In the genomic region with DNA sequence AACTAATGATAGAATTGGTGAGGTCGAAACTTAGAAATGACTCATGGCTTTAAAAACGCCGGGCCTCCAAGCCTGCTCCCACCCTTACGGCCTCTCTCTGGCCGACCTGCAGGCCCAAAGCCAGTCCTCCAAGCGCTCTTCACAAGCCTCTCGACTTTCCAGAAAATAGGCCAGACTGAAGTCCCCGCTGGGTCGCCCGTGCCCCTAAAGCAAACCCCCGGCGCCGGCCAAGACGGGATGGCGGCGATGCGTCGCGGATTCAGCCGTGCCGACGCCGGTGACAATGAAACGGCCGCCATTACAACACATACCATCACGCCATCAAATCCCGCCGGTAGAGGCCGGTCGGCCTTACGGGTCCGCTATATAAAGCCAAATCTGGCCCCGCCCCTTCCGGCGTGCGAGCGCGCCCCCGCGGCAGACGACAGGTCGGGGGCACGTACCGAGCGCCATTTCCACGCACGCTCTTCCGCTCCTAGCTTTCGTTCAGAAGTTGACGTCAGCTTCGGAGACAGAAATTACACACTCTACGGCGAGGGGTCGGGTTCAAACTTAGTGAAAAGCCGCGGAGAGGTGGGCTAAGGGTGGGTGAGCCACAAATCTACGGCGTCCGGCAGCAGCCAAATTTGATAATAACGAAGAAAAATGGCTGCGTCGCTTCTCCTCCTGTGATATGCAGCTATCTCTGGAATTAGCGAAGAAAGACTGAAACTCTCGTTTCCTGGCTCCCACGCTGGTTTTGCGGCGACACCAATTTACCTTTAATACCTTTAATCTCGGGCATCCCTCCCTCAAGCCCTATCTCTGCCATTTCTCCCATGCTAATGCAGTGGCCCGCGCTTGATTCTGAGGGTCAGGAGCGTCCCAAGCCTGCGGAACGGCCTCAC, we compare ENCODE assay signal across 8 cellular contexts. TPM values are rescaled to one million over a fixed set of nuclear protein-coding genes. Genes with fewer than 3 reads are reported as not detected.
A peak's percentile ranks its signal among the peaks of the same experiment; 100 is the strongest.
DNase-seq lines count a peak whose midpoint lies in the region; ATAC-seq, FAIRE-seq and TF ChIP-seq lines count a peak whose summit lies in the region.

Gene RPL3, minus strand, starts transcription at position 340 of the 887 bp plus-strand sequence. Its CDS starts 26 bp downstream, at position 314.

- TF ChIP-seq POLR2A in HepG2 (IDR thresholded peaks at IDR 0.05; ENCODE audit: insufficient read depth in 1 of 2, low read depth in 2 of 2, low read length in 2 of 2) = peak; percentile 99 to 100

- H3K79me2 ChIP-seq in HepG2 (ENCODE audit: insufficient read depth, low read length) = peaks cover 46% of the 10 kb centered on the region

- no peak within 1 kb of the TSS for H2AFZ ChIP-seq in HepG2 (ENCODE audit: low read length)

- no peaks in the 10 kb centered on the region for H3K9me3 ChIP-seq in BLaER1 treated with 17β-estradiol and CSF1 and Interleukin-3, amounts not matched to agents 10 nM and 100 nM (replicated peaks in 1 of 11)
- H3K9me3 ChIP-seq in HepG2 (ENCODE audit: low read length) = no peaks in the 10 kb centered on the region

- TF ChIP-seq EP300 in HepG2 (IDR thresholded peaks at IDR 0.05; ENCODE audit: low read depth in 2 of 2, low read length in 2 of 2) = peak in 1 of 2 experiments; percentile 4; a peak in 1 of 4 replicates
- peak; percentile 14; the same call in 1 of the 2 replicates for TF ChIP-seq EP300 in HepG2 (CRISPR knock-in tag; IDR thresholded peaks at IDR 0.05; ENCODE audit: borderline replicate concordance)

- TF ChIP-seq CTCF in HepG2 (CRISPR knock-in tag; IDR thresholded peaks at IDR 0.05) = peak; percentile 42; the same call in 1 of the 2 replicates

- H4K20me1 ChIP-seq in BLaER1 treated with 17β-estradiol and CSF1 and Interleukin-3, amounts not matched to agents 10 nM and 100 nM = peaks cover 42 to 48% (median 45%) of the 10 kb centered on the region in 11 experiments
- H4K20me1 ChIP-seq in HepG2 (ENCODE audit: insufficient read depth, low read length) = peaks cover 47% of the 10 kb centered on the region

- in situ Hi-C loops in HepG2 (cut with HindIII; ENCODE audit: extremely low pct_ligation_motif_present, low pct_unique_long_range_greater_than_20kb) = no loop called here

- DNase-seq in NCI-H748 treated with DMSO at 0.1 percent for 48 hours (lab: John Stamatoyannopoulos, UW) (peak; percentile 87), dermis blood vessel endothelial cell (peak; percentile 100), HepG2 (ENCODE audit: low spot score) (peak; percentile 98)
- peak; percentile 94 to 95 for DNase-seq in activated CD4-positive, alpha-beta T cell treated with anti-CD3 and anti-CD28 coated beads, Interleukin-2, amount 50 U/mL, for 4 hours
- peak; percentile 97 for DNase-seq in stimulated activated CD4-positive, alpha-beta T cell treated with anti-CD3 and anti-CD28 coated beads, Interleukin-4, amount 100 ng/mL, for 1 hour

- POLR2A ChIA-PET in HepG2 (lab: Yijun Ruan, JAX) = interaction anchor here (0.5 to 5.2 kb wide), 53 partner anchors 9 to 858 kb away, joined by 3 to 93 read pairs (median 6); partner anchors contain the start of genes ATF4, CBX7, GTPBP1 and MIEF1

- no TSS peak for BruUV-seq in HepG2 (replicated peaks; lab: Mats Ljungman, UMichigan)

- CTCF ChIA-PET in HepG2 (lab: Yijun Ruan, JAX; ENCODE audit: low intra/inter-chr PET ratio, low total read pairs) = no interaction called here

- H3K27me3 ChIP-seq in BLaER1 treated with 17β-estradiol and CSF1 and Interleukin-3, amounts not matched to agents 10 nM and 100 nM = no peaks in the 10 kb centered on the region
- H3K27me3 ChIP-seq in HepG2 (ENCODE audit: control insufficient read depth in 1 of 2, insufficient read depth in 2 of 2, low read length in 2 of 2) = no peaks in the 10 kb centered on the region; a peak in 1 of 5 replicates

- H3K4me3 ChIP-seq in BLaER1 treated with 17β-estradiol and CSF1 and Interleukin-3, amounts not matched to agents 10 nM and 100 nM = peak within 1 kb of the TSS; percentile 75 to 97 (median 86)
- H3K4me3 ChIP-seq in HepG2 (replicated peaks in 1 of 3; ENCODE audit: insufficient read depth in 1 of 3, low read depth in 2 of 3, low read length in 3 of 3) = peak within 1 kb of the TSS; percentile 76 to 94 (median 87)

- peak within 1 kb of the TSS; percentile 90 to 100 (median 97) for H3K4me2 ChIP-seq in BLaER1 treated with 17β-estradiol and CSF1 and Interleukin-3, amounts not matched to agents 10 nM and 100 nM
- peak within 1 kb of the TSS; percentile 94 for H3K4me2 ChIP-seq in HepG2 (ENCODE audit: low read depth, low read length)

- H3K36me3 ChIP-seq in BLaER1 treated with 17β-estradiol and CSF1 and Interleukin-3, amounts not matched to agents 10 nM and 100 nM = peaks cover 39 to 45% (median 43%) of the 10 kb centered on the region in 11 experiments
- peaks cover 26 to 42% of the 10 kb centered on the region in 2 experiments for H3K36me3 ChIP-seq in HepG2 (replicated peaks in 1 of 2; ENCODE audit: control insufficient read depth in 1 of 2, insufficient read depth in 2 of 2, low read length in 2 of 2)

- peak; percentile 74 for ATAC-seq in GM19351 (IDR thresholded peaks at IDR 0.05; ENCODE audit: unreplicated experiment)
- ATAC-seq in HG03521 (IDR thresholded peaks at IDR 0.05; ENCODE audit: unreplicated experiment) = peak; percentile 81
- peak; percentile 65 for ATAC-seq in HepG2

- under 1% methylated on average over 42 of the region's 73 CpGs for WGBS in HepG2 (ENCODE audit: low lambda C conversion rate)

- FAIRE-seq in HepG2 (lab: Jason Lieb, UNC) = peak; percentile 82

- peak within 1 kb of the TSS; percentile 89 to 99 (median 96) for H3K27ac ChIP-seq in BLaER1 treated with 17β-estradiol and CSF1 and Interleukin-3, amounts not matched to agents 10 nM and 100 nM
- H3K27ac ChIP-seq in HepG2 (ENCODE audit: extremely low read length, insufficient read depth, low read length) = peak within 1 kb of the TSS; percentile 97

- peaks cover 36 to 43% (median 38%) of the 10 kb centered on the region in 10 experiments for H3K4me1 ChIP-seq in BLaER1 treated with 17β-estradiol and CSF1 and Interleukin-3, amounts not matched to agents 10 nM and 100 nM
- H3K4me1 ChIP-seq in HepG2 (ENCODE audit: insufficient read depth, low read length) = peaks cover 50% of the 10 kb centered on the region

- intact Hi-C loops in HepG2 (cut with micrococcal nuclease; ENCODE audit: unreplicated experiment) = loop anchor here (5.0 kb wide), 1 partner anchor 77 kb away; the partner anchor contains the start of gene PDGFB

- peak; percentile 52; the same call in 1 of the 2 replicates for TF ChIP-seq RAD21 in HepG2 (CRISPR knock-in tag; IDR thresholded peaks at IDR 0.05)

- H3K9ac ChIP-seq in BLaER1 treated with 17β-estradiol and CSF1 and Interleukin-3, amounts not matched to agents 10 nM and 100 nM = peak within 1 kb of the TSS; percentile 90 to 99 (median 97)
- peak within 1 kb of the TSS; percentile 98 for H3K9ac ChIP-seq in HepG2 (ENCODE audit: insufficient read depth, low read depth, low read length)

TF ChIP-seq in HepG2, 621 proteins besides CTCF, POLR2A, EP300 and RAD21 (continues in another document):
- TF ChIP-seq PRMT3 (CRISPR knock-in tag; IDR thresholded peaks at IDR 0.05; ENCODE audit: borderline replicate concordance, low read depth) = peak; percentile 87
- no peak for TF ChIP-seq NFIB (CRISPR knock-in tag; IDR thresholded peaks at IDR 0.05; ENCODE audit: borderline replicate concordance)
- TF ChIP-seq, protein P1, sequence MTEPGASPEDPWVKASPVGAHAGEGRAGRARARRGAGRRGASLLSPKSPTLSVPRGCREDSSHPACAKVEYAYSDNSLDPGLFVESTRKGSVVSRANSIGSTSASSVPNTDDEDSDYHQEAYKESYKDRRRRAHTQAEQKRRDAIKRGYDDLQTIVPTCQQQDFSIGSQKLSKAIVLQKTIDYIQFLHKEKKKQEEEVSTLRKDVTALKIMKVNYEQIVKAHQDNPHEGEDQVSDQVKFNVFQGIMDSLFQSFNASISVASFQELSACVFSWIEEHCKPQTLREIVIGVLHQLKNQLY (CRISPR knock-in tag; IDR thresholded peaks at IDR 0.05) = peak; percentile 13; the same call in 1 of the 2 replicates
- TF ChIP-seq IRF9 (CRISPR knock-in tag; IDR thresholded peaks at IDR 0.05; ENCODE audit: borderline replicate concordance) = no peak; the same call in 1 of the 2 replicates
- TF ChIP-seq SATB2 (CRISPR knock-in tag; IDR thresholded peaks at IDR 0.05) = peak; percentile 56; the same call in 1 of the 2 replicates
- TF ChIP-seq ZNF713 (CRISPR knock-in tag; IDR thresholded peaks at IDR 0.05) = no peak
- peak; percentile 81; the same call in 1 of the 2 replicates for TF ChIP-seq ZNF878 (CRISPR knock-in tag; IDR thresholded peaks at IDR 0.05)

RNA-seq across cellular contexts. Expression of gene RPL3, which starts in this region (rescaled TPM):
- total RNA-seq in dermis blood vessel endothelial cell (2,901 and 3,143 TPM in 2 replicates), HepG2 (2016; rRNA removed; fragmentation: Illumina TruSeq; extraction: Trizol) (1,051 and 1,499 TPM in 2 replicates)
- total RNA-seq in HepG2 (2016; cell fraction: cytosol; rRNA removed; fragmentation: Illumina TruSeq; extraction: Trizol; ENCODE audit: low read depth) = 1,087 and 1,361 TPM in 2 replicates
- 1,096 and 1,452 TPM in 2 replicates for total RNA-seq in HepG2 (2016; cell fraction: insoluble cytoplasmic fraction; rRNA removed; fragmentation: Illumina TruSeq; extraction: Trizol)
- total RNA-seq in HepG2 (2016; cell fraction: membrane; rRNA removed; fragmentation: Illumina TruSeq; extraction: Trizol) = 2,264 and 2,553 TPM in 2 replicates
- 614 and 672 TPM in 2 replicates for total RNA-seq in HepG2 (2016; cell fraction: nucleus; rRNA removed; fragmentation: Illumina TruSeq; extraction: Trizol)
- polyA plus RNA-seq in HepG2 (2011; rRNA removed) = 3,218 and 3,279 TPM in 2 replicates
- polyA plus RNA-seq in HepG2 (2011; cell fraction: cytosol; rRNA removed) = 5,445 and 6,556 TPM in 2 replicates
- 1,725 and 2,021 TPM in 2 replicates for polyA plus RNA-seq in HepG2 (2011; cell fraction: nucleus; rRNA removed)
- 2,306 and 3,237 TPM in 2 replicates for polyA plus RNA-seq in HepG2 (2012)
- 2,660 and 3,068 TPM in 2 replicates for polyA plus RNA-seq in HepG2 (2016; cell fraction: cytosol; fragmentation: Illumina TruSeq; extraction: Trizol; ENCODE audit: low read depth)
- polyA plus RNA-seq in HepG2 (2016; cell fraction: insoluble cytoplasmic fraction; fragmentation: Illumina TruSeq; extraction: Trizol; ENCODE audit: low read depth) = 2,953 and 3,012 TPM in 2 replicates
- 4,441 and 4,891 TPM in 2 replicates for polyA plus RNA-seq in HepG2 (2016; cell fraction: membrane; fragmentation: Illumina TruSeq; extraction: Trizol; ENCODE audit: low read depth)
- polyA plus RNA-seq in HepG2 (2016; cell fraction: nucleus; fragmentation: Illumina TruSeq; extraction: Trizol; ENCODE audit: insufficient read depth, low read depth) = 1,802 and 1,847 TPM in 2 replicates
- polyA minus RNA-seq in HepG2 (2011; rRNA and poly(A)+ RNA removed; ENCODE audit: low replicate concordance) = 2,170 and 2,278 TPM in 2 replicates
- polyA minus RNA-seq in HepG2 (2011; cell fraction: cytosol; rRNA and poly(A)+ RNA removed) = 946 and 956 TPM in 2 replicates
- 510 and 805 TPM in 2 replicates for polyA minus RNA-seq in HepG2 (2011; cell fraction: nucleus; rRNA and poly(A)+ RNA removed)

Comparison
In these comparisons a context has a peak if more than half of its experiments do, and no peak if none do; other contexts are left out.
1. Peak in every context shown above with its lines: DNase-seq, ATAC-seq, H3K4me3 ChIP-seq and H3K27ac ChIP-seq.